ENCODE assay signal across 27 cellular contexts in genomic region chr14:41461380-41461779, GRCh38.
"Had no signal": no experiment of that assay in that cellular context is flagged by ENCODE, and none has a peak within 500 bp of the region (broad histone marks: within the 10 kb centered on the region; RNA-seq: fewer than 3 reads in every experiment).

No MANE protein-coding gene starts in this region.

- ATAC-seq: stimulated activated effector memory CD8-positive, alpha-beta T cell treated with anti-CD3 and anti-CD28 coated beads, Interleukin-12 subunit alpha, Interleukin-12 subunit beta, amount 100 ng/mL, for 72 hours; stimulated activated memory B cell treated with anti-CD40 and anti-IgM and Interleukin-4, amounts not matched to agents 10 μg/mL and 1 μg/mL and 100 μg/mL, for 72 hours; stimulated activated naive B cell treated with anti-CD40 and anti-IgM and Interleukin-4, amounts not matched to agents 10 μg/mL and 1 μg/mL and 100 μg/mL, for 72 hours; stimulated activated naive CD8-positive, alpha-beta T cell treated with anti-CD3 and anti-CD28 coated beads, Interleukin-15, amount 100 ng/mL, for 72 hours; stimulated activated naive CD8-positive, alpha-beta T cell treated with anti-CD3 and anti-CD28 coated beads, Interleukin-15, Interleukin-2, amounts not matched to agents 100 U/mL and 50 U/mL, for 24 hours; upper lobe of right lung had no signal

- H3K9me3 ChIP-seq: stomach, testis, thoracic aorta, thyroid gland, tibial artery, tibial nerve, transverse colon, upper lobe of left lung, upper lobe of right lung, uterus, vagina had no signal

- H3K27me3 ChIP-seq: stomach, suprapubic skin, testis, thyroid gland, tibial artery, tibial nerve, transverse colon, upper lobe of left lung, upper lobe of right lung, uterus, vagina had no signal

- FAIRE-seq: urothelium cell line had no signal

- H3K4me1 ChIP-seq: stomach, suprapubic skin, testis, thyroid gland, tibial artery, tibial nerve, transverse colon, upper lobe of left lung, upper lobe of right lung, uterus, vagina had no signal

- H3K36me3 ChIP-seq: stomach, suprapubic skin, thoracic aorta, thyroid gland, tibial artery, tibial nerve, transverse colon, upper lobe of left lung, upper lobe of right lung, uterus, vagina had no signal

- H3K27ac ChIP-seq: stomach, suprapubic skin, testis, thoracic aorta, thyroid gland, tibial artery, tibial nerve, transverse colon, upper lobe of left lung, upper lobe of right lung, uterus, vagina had no signal

- H3K4me3 ChIP-seq: stomach, suprapubic skin, testis, thoracic aorta, thyroid gland, tibial artery, tibial nerve, transverse colon, upper lobe of left lung, upper lobe of right lung, uterus, vagina had no signal

- DNase-seq: stimulated activated CD4-positive, alpha-beta T cell treated with anti-CD3 and anti-CD28 coated beads, Interleukin-2, amount 100 ng/mL, for 48 hours; stimulated activated CD4-positive, alpha-beta T cell treated with anti-CD3 and anti-CD28 coated beads, Interleukin-4, amount 100 ng/mL, for 1 hour; stimulated activated CD4-positive, alpha-beta T cell treated with anti-CD3 and anti-CD28 coated beads, Interleukin-4, amount 100 ng/mL, for 24 hours; stimulated activated CD4-positive, alpha-beta T cell treated with anti-CD3 and anti-CD28 coated beads, Interleukin-4, amount 100 ng/mL, for 4 hours; stimulated activated CD8-positive, alpha-beta memory T cell treated with anti-CD3 and anti-CD28 coated beads, Interleukin-4, amount 100 ng/mL, for 48 hours; stimulated activated naive B cell treated with anti-CD40 and anti-IgM and Interleukin-4, amounts not matched to agents 10 μg/mL and 1 μg/mL and 100 μg/mL, for 72 hours; stimulated activated naive CD4-positive, alpha-beta T cell; stimulated activated naive CD4-positive, alpha-beta T cell treated with Interleukin-2 at 50 U/mL for 16 hours; stimulated activated naive CD8-positive, alpha-beta T cell treated with anti-CD3 and anti-CD28 coated beads, Interleukin-15, amount 100 ng/mL, for 72 hours; stimulated activated naive CD8-positive, alpha-beta T cell treated with anti-CD3 and anti-CD28 coated beads, Interleukin-15, Interleukin-2, amounts not matched to agents 100 U/mL and 50 U/mL, for 24 hours; stomach; substantia nigra; testis; thyroid gland; tibial artery; transverse colon; trophoblast cell; upper lobe of left lung; upper lobe of right lung; uterus had no signal
